10 cellular contexts compared by ENCODE assay signal in genomic region chr2:10325278-10326145, GRCh38. TPM values are rescaled to one million over a fixed set of nuclear protein-coding genes. Genes with fewer than 3 reads are reported as not detected.
DNase-seq lines count a peak whose midpoint lies in the region; ATAC-seq and TF ChIP-seq lines count a peak whose summit lies in the region.
"Had no signal": no experiment of that assay in that cellular context is flagged by ENCODE, and none has a peak within 500 bp of the region (broad histone marks: within the 10 kb centered on the region; RNA-seq: fewer than 3 reads in every experiment).

No MANE protein-coding gene starts in this region.

- TF ChIP-seq CTCF in chondrocyte (IDR thresholded peaks at IDR 0.05) (no peak), progenitor cell of endocrine pancreas (IDR thresholded peaks at IDR 0.05; ENCODE audit: unreplicated experiment) (no peak)

- H3K36me3 Mint-ChIP-seq in activated CD4-positive, alpha-beta T cell treated with anti-CD3 and anti-CD28 coated beads, Interleukin-2, amount 10 ng/mL, durations not matched to agents 24 days and 14 days (ENCODE audit: low read depth) = peaks cover 20% of the 10 kb centered on the region
- no peaks in the 10 kb centered on the region for H3K36me3 Mint-ChIP-seq in chondrocyte (ENCODE audit: low read depth)
- H3K36me3 Mint-ChIP-seq in progenitor cell of endocrine pancreas (ENCODE audit: insufficient read depth) = peaks cover 1% of the 10 kb centered on the region

- peak overlapping the region; percentile 17 for H3K27ac Mint-ChIP-seq in activated CD4-positive, alpha-beta T cell treated with anti-CD3 and anti-CD28 coated beads, Interleukin-2, amount 10 ng/mL, durations not matched to agents 24 days and 14 days
- no peak overlapping the region for H3K27ac Mint-ChIP-seq in chondrocyte (ENCODE audit: unreplicated experiment)
- H3K27ac Mint-ChIP-seq in progenitor cell of endocrine pancreas = peak overlapping the region; percentile 10

- no peaks in the 10 kb centered on the region for H3K27me3 Mint-ChIP-seq in activated CD4-positive, alpha-beta T cell treated with anti-CD3 and anti-CD28 coated beads, Interleukin-2, amount 10 ng/mL, durations not matched to agents 24 days and 14 days
- H3K27me3 Mint-ChIP-seq in chondrocyte (ENCODE audit: low read depth) = no peaks in the 10 kb centered on the region
- no peaks in the 10 kb centered on the region for H3K27me3 Mint-ChIP-seq in progenitor cell of endocrine pancreas

- intact Hi-C loops in activated CD4-positive, alpha-beta T cell treated with anti-CD3 and anti-CD28 coated beads, Interleukin-2, amount 10 ng/mL, durations not matched to agents 24 days and 14 days (cut with micrococcal nuclease) = no loop called here

- no peak for DNase-seq in activated CD4-positive, alpha-beta T cell treated with anti-CD3 and anti-CD28 coated beads, Interleukin-2, amount 10 ng/mL, durations not matched to agents 24 days and 14 days
- no peak for DNase-seq in activated CD4-positive, alpha-beta T cell treated with anti-CD3 and anti-CD28 coated beads, Interleukin-2, amount 50 U/mL, for 4 hours
- DNase-seq in NCI-H2081 treated with DMSO at 0.1 percent for 48 hours (lab: John Stamatoyannopoulos, UW) = peak; percentile 52
- peak; percentile 73 for DNase-seq in chondrocyte (ENCODE audit: low spot score)
- no peak for DNase-seq in progenitor cell of endocrine pancreas (ENCODE audit: low spot score, unreplicated experiment)
- no peak for DNase-seq in cerebellar nuclear complex (lab: John Stamatoyannopoulos, UW)
- DNase-seq: IMR-90, stomach had no signal

- H3K4me3 Mint-ChIP-seq in activated CD4-positive, alpha-beta T cell treated with anti-CD3 and anti-CD28 coated beads, Interleukin-2, amount 10 ng/mL, durations not matched to agents 24 days and 14 days = no peak overlapping the region
- H3K4me3 Mint-ChIP-seq in chondrocyte (ENCODE audit: unreplicated experiment) (no peak overlapping the region), progenitor cell of endocrine pancreas (ENCODE audit: low read depth) (no peak overlapping the region)

- ATAC-seq in GM21576 (IDR thresholded peaks at IDR 0.05; ENCODE audit: unreplicated experiment) = no peak
- no peak for ATAC-seq in GM19324 (IDR thresholded peaks at IDR 0.05; ENCODE audit: low FRiP score, unreplicated experiment)

- peaks cover 42% of the 10 kb centered on the region for H3K4me1 Mint-ChIP-seq in activated CD4-positive, alpha-beta T cell treated with anti-CD3 and anti-CD28 coated beads, Interleukin-2, amount 10 ng/mL, durations not matched to agents 24 days and 14 days
- peaks cover 31% of the 10 kb centered on the region for H3K4me1 Mint-ChIP-seq in chondrocyte (ENCODE audit: low read depth)
- H3K4me1 Mint-ChIP-seq in progenitor cell of endocrine pancreas (ENCODE audit: low read depth) = peaks cover 14% of the 10 kb centered on the region

- no peaks in the 10 kb centered on the region for H3K9me3 Mint-ChIP-seq in activated CD4-positive, alpha-beta T cell treated with anti-CD3 and anti-CD28 coated beads, Interleukin-2, amount 10 ng/mL, durations not matched to agents 24 days and 14 days
- H3K9me3 Mint-ChIP-seq in chondrocyte (ENCODE audit: low read depth) (no peaks in the 10 kb centered on the region), progenitor cell of endocrine pancreas (ENCODE audit: low read depth) (no peaks in the 10 kb centered on the region)

RNA-seq across cellular contexts. Expression of gene HPCAL1, which starts 22.8 kb away (rescaled TPM):
- 77.1 and 82.8 TPM in 2 replicates for total RNA-seq in activated CD4-positive, alpha-beta T cell treated with anti-CD3 and anti-CD28 coated beads, Interleukin-2, amount 10 ng/mL, durations not matched to agents 24 days and 14 days
- total RNA-seq in chondrocyte (18.7 to 44.0 TPM (median 19.3 TPM) in 3 replicates), progenitor cell of endocrine pancreas (16.5 and 16.8 TPM in 2 replicates)

Comparison
In these comparisons a context has a peak if more than half of its experiments do, and no peak if none do; other contexts are left out.
1. DNase-seq: peak in NCI-H2081 treated with DMSO at 0.1 percent for 48 hours (single experiment) and chondrocyte (single experiment); none in activated CD4-positive, alpha-beta T cell treated with anti-CD3 and anti-CD28 coated beads, Interleukin-2, amount 10 ng/mL, durations not matched to agents 24 days and 14 days (single experiment), activated CD4-positive, alpha-beta T cell treated with anti-CD3 and anti-CD28 coated beads, Interleukin-2, amount 50 U/mL, for 4 hours (0 of 2), progenitor cell of endocrine pancreas (single experiment) and cerebellar nuclear complex (0 of 2).